Comparison of ENCODE assay signal across 8 cellular contexts in the genomic region with DNA sequence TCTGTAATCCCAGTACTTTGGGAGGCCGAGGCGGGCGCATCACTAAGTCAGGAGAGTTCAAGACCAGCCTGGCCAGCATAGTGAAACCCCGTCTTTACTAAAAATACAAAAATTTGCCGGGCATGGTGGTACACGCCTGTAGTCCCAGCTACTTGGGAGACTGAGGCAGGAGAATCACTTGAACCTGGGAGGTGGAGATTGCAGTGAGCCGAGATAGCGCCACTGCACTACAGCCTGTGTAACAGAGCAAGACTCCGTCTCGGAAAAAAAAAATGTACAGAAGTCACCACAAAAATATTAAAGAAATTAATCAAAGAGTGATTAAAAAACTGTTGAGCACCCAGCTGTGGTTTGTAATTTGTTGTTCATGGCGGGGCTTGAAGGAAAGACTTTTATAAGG. TPM values are rescaled to one million over a fixed set of nuclear protein-coding genes. Genes with fewer than 3 reads are reported as not detected.
DNase-seq lines count a peak whose midpoint lies in the region; ATAC-seq and TF ChIP-seq lines count a peak whose summit lies in the region.
"Not testable (repeated sequence)": the region's sequence is repeated elsewhere in the genome, so short reads cannot be mapped to it uniquely, and the experiment has no call there.

No MANE protein-coding gene starts in this region.

- peaks cover 25% of the 10 kb centered on the region for H3K9me3 ChIP-seq in BLaER1
- H3K9me3 ChIP-seq in SJSA1 (replicated peaks); endocrine pancreas (ENCODE audit: control insufficient read depth, low read length); iPS-18a (ENCODE audit: control insufficient read depth, low read depth, low read length); stomach: not testable (repeated sequence)

- peaks cover 29% of the 10 kb centered on the region for H3K4me1 Mint-ChIP-seq in activated naive CD8-positive, alpha-beta T cell treated with anti-CD3 and anti-CD28 coated beads, Interleukin-2, amount 10 ng/mL, durations not matched to agents 7 days and 5 days
- peaks cover 25% of the 10 kb centered on the region for H3K4me1 Mint-ChIP-seq in nephron

- TF ChIP-seq POLR2A in stomach (IDR thresholded peaks at IDR 0.05), result not testable (repeated sequence)

- H3K4me1 ChIP-seq in BLaER1 (peaks cover 20% of the 10 kb centered on the region), endocrine pancreas (ENCODE audit: control insufficient read depth, insufficient read depth, low read length) (peaks cover 14% of the 10 kb centered on the region), stomach (peaks cover 7 to 29% (median 15%) of the 10 kb centered on the region in 4 donors)
- H3K4me1 ChIP-seq in SJSA1 (replicated peaks); iPS-18a (ENCODE audit: control insufficient read depth, low read depth, low read length): not testable (repeated sequence)

- H3K27me3 ChIP-seq in BLaER1; HL-60 (ENCODE audit: insufficient read depth, poor library complexity, severe bottlenecking); SJSA1 (replicated peaks); endocrine pancreas (ENCODE audit: control insufficient read depth, insufficient read depth, low read length); iPS-18a (ENCODE audit: control insufficient read depth, insufficient read depth, low read length); stomach: not testable (repeated sequence)

- H3K36me3 Mint-ChIP-seq in activated naive CD8-positive, alpha-beta T cell treated with anti-CD3 and anti-CD28 coated beads, Interleukin-2, amount 10 ng/mL, durations not matched to agents 7 days and 5 days, result peaks cover 47% of the 10 kb centered on the region
- peaks cover 41% of the 10 kb centered on the region for H3K36me3 Mint-ChIP-seq in nephron (ENCODE audit: low read depth)

- not testable (repeated sequence) for H3K9me3 Mint-ChIP-seq in activated naive CD8-positive, alpha-beta T cell treated with anti-CD3 and anti-CD28 coated beads, Interleukin-2, amount 10 ng/mL, durations not matched to agents 7 days and 5 days; nephron

- not testable (repeated sequence) for TF ChIP-seq CTCF in HL-60 (IDR thresholded peaks at IDR 0.05; ENCODE audit: insufficient read depth, low read length); nephron (IDR thresholded peaks at IDR 0.05; ENCODE audit: unreplicated experiment in 3 of 3); stomach (IDR thresholded peaks at IDR 0.05)

- TF ChIP-seq EP300 in stomach (IDR thresholded peaks at IDR 0.05), result not testable (repeated sequence)

- POLR2A ChIA-PET in activated naive CD8-positive, alpha-beta T cell treated with anti-CD3 and anti-CD28 coated beads, Interleukin-2, amount 10 ng/mL, durations not matched to agents 7 days and 5 days (lab: Charles Lee), result interaction anchor here (0.6 to 2.5 kb wide), 15 partner anchors 17 to 1353 kb away, joined by 3 to 36 read pairs (median 9); a partner anchor contains a TSS

- peak overlapping the region; percentile 92 for H3K27ac ChIP-seq in BLaER1
- H3K27ac ChIP-seq in HL-60 (replicated peaks), result peak overlapping the region; percentile 88
- peak overlapping the region; percentile 61 for H3K27ac ChIP-seq in SJSA1
- not testable (repeated sequence) for H3K27ac ChIP-seq in iPS-18a (ENCODE audit: low read length)
- H3K27ac ChIP-seq in stomach, result peak overlapping the region in 4 of 5 donors; percentile 88 to 92 (median 88)

- H3K27ac Mint-ChIP-seq in activated naive CD8-positive, alpha-beta T cell treated with anti-CD3 and anti-CD28 coated beads, Interleukin-2, amount 10 ng/mL, durations not matched to agents 7 days and 5 days, result peak overlapping the region; percentile 100
- H3K27ac Mint-ChIP-seq in nephron, result peak overlapping the region; percentile 97 to 98 (median 97)

- peaks cover 23% of the 10 kb centered on the region for H4K20me1 ChIP-seq in BLaER1

- peaks cover 44% of the 10 kb centered on the region for H3K36me3 ChIP-seq in BLaER1
- H3K36me3 ChIP-seq in SJSA1, result peaks cover 31% of the 10 kb centered on the region
- H3K36me3 ChIP-seq in endocrine pancreas (ENCODE audit: control insufficient read depth, insufficient read depth, low read length), result not testable (repeated sequence)
- peaks cover 15% of the 10 kb centered on the region for H3K36me3 ChIP-seq in iPS-18a (ENCODE audit: control insufficient read depth, low read depth, low read length)
- H3K36me3 ChIP-seq in stomach, result peaks cover 10 to 35% (median 27%) of the 10 kb centered on the region in 4 donors

- ATAC-seq in activated naive CD8-positive, alpha-beta T cell treated with anti-CD3 and anti-CD28 coated beads, Interleukin-2, amount 10 ng/mL, durations not matched to agents 7 days and 5 days (ENCODE audit: low read depth), result not testable (repeated sequence)

- DNase-seq in HL-60 (ENCODE audit: low read depth in 1 of 2, low spot score in 1 of 2); SJSA1 (ENCODE audit: low read depth in 1 of 2, low spot score in 2 of 2); activated naive CD8-positive, alpha-beta T cell treated with anti-CD3 and anti-CD28 coated beads, Interleukin-2, amount 10 ng/mL, durations not matched to agents 7 days and 5 days; stomach: not testable (repeated sequence)

- H3K27me3 Mint-ChIP-seq in activated naive CD8-positive, alpha-beta T cell treated with anti-CD3 and anti-CD28 coated beads, Interleukin-2, amount 10 ng/mL, durations not matched to agents 7 days and 5 days; nephron (ENCODE audit: low read depth): not testable (repeated sequence)

- intact Hi-C loops in stomach (cut with DNase I; ENCODE audit: low total_unique reads), result not testable (repeated sequence)

- H3K4me2 ChIP-seq in BLaER1, result peak overlapping the region; percentile 86

- peak overlapping the region; percentile 79 for H3K4me3 ChIP-seq in BLaER1
- peak overlapping the region; percentile 91 for H3K4me3 ChIP-seq in HL-60 (replicated peaks; ENCODE audit: insufficient read depth, low read length)
- peak overlapping the region; percentile 58 for H3K4me3 ChIP-seq in SJSA1
- peak overlapping the region; percentile 78 for H3K4me3 ChIP-seq in endocrine pancreas (ENCODE audit: control insufficient read depth, insufficient read depth, low read length)
- H3K4me3 ChIP-seq in iPS-18a (ENCODE audit: low read length), result peak overlapping the region; percentile 94
- H3K4me3 ChIP-seq in stomach, result peak overlapping the region; percentile 77 to 90 (median 86)

- H3K9ac ChIP-seq in BLaER1 (peak overlapping the region; percentile 90), endocrine pancreas (ENCODE audit: control insufficient read depth, insufficient read depth, low read length) (peak overlapping the region; percentile 90), iPS-18a (ENCODE audit: low read length) (peak overlapping the region; percentile 87)

- H3K4me3 Mint-ChIP-seq in activated naive CD8-positive, alpha-beta T cell treated with anti-CD3 and anti-CD28 coated beads, Interleukin-2, amount 10 ng/mL, durations not matched to agents 7 days and 5 days, result peak overlapping the region; percentile 99
- H3K4me3 Mint-ChIP-seq in nephron, result peak overlapping the region; percentile 99 to 100 (median 100)

- 6 to 10% (median 6%) methylated on average over 11 of the region's 11 CpGs for WGBS in stomach, 5 donors

RNA-seq across cellular contexts. Expression of a gene that starts 0.8 kb away (rescaled TPM):
- 5.5 and 12.7 TPM in 2 replicates for total RNA-seq in SJSA1 (2014; rRNA removed; shearing (Covaris generic))
- 10 to 100 TPM; 33.9 to 35.0 TPM for total RNA-seq in activated naive CD8-positive, alpha-beta T cell treated with anti-CD3 and anti-CD28 coated beads, Interleukin-2, amount 10 ng/mL, durations not matched to agents 7 days and 5 days
- 10 to 100 TPM in 2 of 5 donors, 1 to 10 TPM in 3; 3.1 to 68.0 (median 4.7) TPM for total RNA-seq in stomach
- 1 to 10 TPM; 1.8 to 4.1 (median 2.1) TPM for polyA plus RNA-seq in stomach
